Comparison of ENCODE assay signal across 13 cellular contexts in genomic region chr2:84481702-84482101, GRCh38. TPM values are rescaled to one million over a fixed set of nuclear protein-coding genes. Genes with fewer than 3 reads are reported as not detected.
DNase-seq lines count a peak whose midpoint lies in the region; TF ChIP-seq lines count a peak whose summit lies in the region.
"Had no signal": no experiment of that assay in that cellular context is flagged by ENCODE, and none has a peak within 500 bp of the region (broad histone marks: within the 10 kb centered on the region; RNA-seq: fewer than 3 reads in every experiment).

No MANE protein-coding gene starts in this region.

- intact Hi-C loops in Caco-2 (cut with micrococcal nuclease; ENCODE audit: unreplicated experiment) (no loop called here), lower leg skin (cut with DNase I; ENCODE audit: low total_unique reads) (no loop called here)

- CTCF ChIA-PET in Caco-2 (lab: Charles Lee), result no interaction called here

- H3K4me1 Mint-ChIP-seq in Caco-2 (ENCODE audit: low read depth, unreplicated experiment), result peaks cover 9% of the 10 kb centered on the region
- H3K4me1 Mint-ChIP-seq: memory B cell; stimulated activated memory B cell treated with anti-CD40 and anti-IgM and Interleukin-4, amounts not matched to agents 10 μg/mL and 1 μg/mL and 100 μg/mL, for 72 hours had no signal

- peaks cover 7% of the 10 kb centered on the region; the same call in 1 of the 2 replicates for H3K9me3 ChIP-seq in Caco-2

- no TSS peak for BruUV-seq in Caco-2 (replicated peaks; lab: Mats Ljungman, UMichigan)

- POLR2A ChIA-PET in Caco-2 (lab: Charles Lee), result no interaction called here

- H3K27me3 Mint-ChIP-seq in Caco-2 (ENCODE audit: insufficient read depth, unreplicated experiment), result no peaks in the 10 kb centered on the region

- H3K4me3 ChIP-seq in Caco-2 (ENCODE audit: low read depth, low read length) (no peak overlapping the region), lower leg skin (ENCODE audit: low read depth, poor library complexity, severe bottlenecking) (no peak overlapping the region)
- H3K4me3 ChIP-seq: esophagus muscularis mucosa had no signal

- TF ChIP-seq POLR2A in lower leg skin (IDR thresholded peaks at IDR 0.05), result no peak

- TF ChIP-seq CTCF in Caco-2 (IDR thresholded peaks at IDR 0.05; ENCODE audit: insufficient read depth in 1 of 2, low read depth in 1 of 2, low read length in 1 of 2, severe bottlenecking in 1 of 2, unreplicated experiment in 1 of 2), result no peak
- TF ChIP-seq CTCF in lower leg skin (IDR thresholded peaks at IDR 0.05), result no peak

- no peaks in the 10 kb centered on the region for H3K36me3 Mint-ChIP-seq in Caco-2 (ENCODE audit: insufficient read depth, unreplicated experiment)

- 46 to 60% methylated on average over 5 of the region's 5 CpGs for WGBS in lower leg skin, 2 donors

- peaks cover 13% of the 10 kb centered on the region for H3K4me1 ChIP-seq in Caco-2
- H3K4me1 ChIP-seq: esophagus muscularis mucosa had no signal

- H3K36me3 ChIP-seq in Caco-2 (ENCODE audit: control insufficient read depth, insufficient read depth, low read length), result peaks cover 1% of the 10 kb centered on the region; the same call in 1 of the 2 replicates
- H3K36me3 ChIP-seq: esophagus muscularis mucosa had no signal

- H3K27me3 ChIP-seq in Caco-2 (replicated peaks; ENCODE audit: control insufficient read depth, insufficient read depth, low read length), result no peaks in the 10 kb centered on the region
- H3K27me3 ChIP-seq: esophagus muscularis mucosa had no signal

- no peak overlapping the region for H3K4me3 Mint-ChIP-seq in Caco-2 (ENCODE audit: unreplicated experiment)
- H3K4me3 Mint-ChIP-seq: memory B cell; stimulated activated memory B cell treated with anti-CD40 and anti-IgM and Interleukin-4, amounts not matched to agents 10 μg/mL and 1 μg/mL and 100 μg/mL, for 72 hours had no signal

- peaks cover 11% of the 10 kb centered on the region for H3K9me3 Mint-ChIP-seq in Caco-2 (ENCODE audit: unreplicated experiment)

- peak overlapping the region; percentile 13 for H3K27ac Mint-ChIP-seq in Caco-2 (ENCODE audit: unreplicated experiment)
- H3K27ac Mint-ChIP-seq: memory B cell; stimulated activated memory B cell treated with anti-CD40 and anti-IgM and Interleukin-4, amounts not matched to agents 10 μg/mL and 1 μg/mL and 100 μg/mL, for 72 hours had no signal

- no peak for DNase-seq in Caco-2
- peak; percentile 20 for DNase-seq in SK-MEL-5 (ENCODE audit: low read depth, low spot score)
- peak; percentile 21 for DNase-seq in amniotic stem cell (lab: John Stamatoyannopoulos, UW)
- DNase-seq in myocyte (ENCODE audit: low read depth), result peak; percentile 43
- DNase-seq in amygdala (lab: John Stamatoyannopoulos, UW), result no peak
- DNase-seq in germinal center (ENCODE audit: low spot score), result no peak
- no peak for DNase-seq in MV-4-11 (lab: John Stamatoyannopoulos, UW)
- no peak for DNase-seq in lower leg skin (ENCODE audit: low spot score in 2 of 2)
- DNase-seq: DMS153, SW 1271 had no signal

- in situ Hi-C loops in SK-MEL-5 (cut with HindIII; ENCODE audit: low pct_unique_long_range_greater_than_20kb, low sequenced_read_pairs), result no loop called here

RNA-seq across cellular contexts. Expression of gene SUCLG1, which starts 22.6 kb away (rescaled TPM):
- 155 and 161 TPM in 2 replicates for total RNA-seq in Caco-2 (2022)
- total RNA-seq in SK-MEL-5 (2014; rRNA removed; shearing (Covaris generic)), result 184 and 194 TPM in 2 replicates
- 182 and 197 TPM in 2 replicates for polyA plus RNA-seq in SK-MEL-5 (2015; cell fraction: cytosol; rRNA removed)
- polyA plus RNA-seq in SK-MEL-5 (2015; cell fraction: nucleus; rRNA removed), result 134 and 144 TPM in 2 replicates
- 53.6 and 55.7 TPM in 2 replicates for total RNA-seq in myocyte
- polyA plus RNA-seq in myocyte (2012), result 56.4 TPM
- 10 to 100 TPM; 47.7 to 83.8 (median 61.1) TPM for total RNA-seq in lower leg skin

RNA-seq across cellular contexts. Expression of gene DNAH6, which starts 34.6 kb away (rescaled TPM):
- total RNA-seq in Caco-2 (2022), result 0.32 and 0.70 TPM in 2 replicates
- 12.1 and 15.6 TPM in 2 replicates for total RNA-seq in SK-MEL-5 (2014; rRNA removed; shearing (Covaris generic))
- polyA plus RNA-seq in SK-MEL-5 (2015; cell fraction: cytosol; rRNA removed), result 7.5 and 9.3 TPM in 2 replicates
- 8.6 and 10.6 TPM in 2 replicates for polyA plus RNA-seq in SK-MEL-5 (2015; cell fraction: nucleus; rRNA removed)
- total RNA-seq in myocyte, result 0.03 TPM in 1 of 2 replicates, not detected in the other
- polyA plus RNA-seq in myocyte (2012), result not detected
- under 1 TPM; 0.02 to 0.72 (median 0.25) TPM for total RNA-seq in lower leg skin

Comparison
In these comparisons a context has a peak if more than half of its experiments do, and no peak if none do; other contexts are left out.
1. DNase-seq: peak in SK-MEL-5 (single experiment), amniotic stem cell (single experiment) and myocyte (single experiment); none in Caco-2 (0 of 2), amygdala (0 of 56), germinal center (single experiment), MV-4-11 (single experiment) and lower leg skin (0 of 2).